27 cellular contexts compared by ENCODE assay signal in the genomic region with DNA sequence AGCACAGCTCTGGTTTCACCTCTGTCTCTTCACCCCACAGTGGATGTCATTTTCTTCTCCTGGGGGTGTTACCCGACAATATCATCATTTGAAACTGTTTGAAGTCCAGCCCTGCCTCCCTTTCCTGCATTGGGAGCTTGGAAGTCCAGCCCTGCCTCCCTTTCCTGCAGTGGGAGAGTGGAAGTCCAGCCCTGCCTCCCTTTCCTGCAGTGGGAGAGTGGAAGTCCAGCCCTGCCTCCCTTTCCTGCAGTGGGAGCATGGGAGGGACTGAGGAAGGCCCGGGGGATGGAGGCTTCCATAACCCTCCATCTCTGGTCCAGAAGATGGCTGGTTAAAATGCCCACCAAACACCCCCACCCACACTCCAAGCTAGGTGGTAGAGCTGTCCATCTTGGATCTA. TPM values are rescaled to one million over a fixed set of nuclear protein-coding genes. Genes with fewer than 3 reads are reported as not detected.
"Had no signal": no experiment of that assay in that cellular context is flagged by ENCODE, and none has a peak within 500 bp of the region (broad histone marks: within the 10 kb centered on the region; RNA-seq: fewer than 3 reads in every experiment).

No MANE protein-coding gene starts in this region.

- H3K4me1 ChIP-seq: esophagus muscularis mucosa, foreskin keratinocyte, gastroesophageal sphincter, tibial nerve, vagina had no signal

- H3K27ac Mint-ChIP-seq: naive thymus-derived CD8-positive, alpha-beta T cell; progenitor cell of endocrine pancreas; stimulated activated effector memory CD8-positive, alpha-beta T cell treated with anti-CD3 and anti-CD28 coated beads, Interleukin-12 subunit alpha, Interleukin-12 subunit beta, amount 100 ng/mL, for 72 hours; stimulated activated naive CD8-positive, alpha-beta T cell treated with anti-CD3 and anti-CD28 coated beads, Interleukin-15, Interleukin-2, amounts not matched to agents 100 ng/mL and 50 ng/mL, for 24 hours had no signal

- DNase-seq: effector memory CD4-positive, alpha-beta T cell; foreskin keratinocyte; heart left ventricle; kidney; mesendoderm; midbrain; naive thymus-derived CD8-positive, alpha-beta T cell; stimulated activated CD4-positive, alpha-beta T cell treated with anti-CD3 and anti-CD28 coated beads, Interleukin-2, amount 100 ng/mL, for 24 hours; stimulated activated CD4-positive, alpha-beta T cell treated with anti-CD3 and anti-CD28 coated beads, Interleukin-4, amount 100 ng/mL, for 24 hours; upper lobe of right lung had no signal

- H3K27me3 ChIP-seq: esophagus muscularis mucosa, foreskin keratinocyte, gastroesophageal sphincter, heart left ventricle, hepatocyte, neutrophil, tibial nerve, upper lobe of right lung, vagina had no signal

- H3K9me3 ChIP-seq: esophagus muscularis mucosa, gastroesophageal sphincter, heart left ventricle, neutrophil, thoracic aorta, tibial nerve, upper lobe of right lung, vagina had no signal

- H3K36me3 Mint-ChIP-seq: naive thymus-derived CD8-positive, alpha-beta T cell; stimulated activated effector memory CD8-positive, alpha-beta T cell treated with anti-CD3 and anti-CD28 coated beads, Interleukin-12 subunit alpha, Interleukin-12 subunit beta, amount 100 ng/mL, for 72 hours had no signal

- H3K27me3 Mint-ChIP-seq: progenitor cell of endocrine pancreas; stimulated activated naive CD8-positive, alpha-beta T cell treated with anti-CD3 and anti-CD28 coated beads, Interleukin-15, Interleukin-2, amounts not matched to agents 100 ng/mL and 50 ng/mL, for 24 hours had no signal

- ATAC-seq: left lobe of liver; naive thymus-derived CD8-positive, alpha-beta T cell had no signal

- H3K36me3 ChIP-seq: thoracic aorta, vagina had no signal

- H3K9me3 Mint-ChIP-seq: naive thymus-derived CD8-positive, alpha-beta T cell; stimulated activated effector memory CD8-positive, alpha-beta T cell treated with anti-CD3 and anti-CD28 coated beads, Interleukin-12 subunit alpha, Interleukin-12 subunit beta, amount 100 ng/mL, for 72 hours; stimulated activated naive CD8-positive, alpha-beta T cell treated with anti-CD3 and anti-CD28 coated beads, Interleukin-15, Interleukin-2, amounts not matched to agents 100 ng/mL and 50 ng/mL, for 24 hours had no signal

- H3K4me3 Mint-ChIP-seq: naive thymus-derived CD8-positive, alpha-beta T cell; stimulated activated effector memory CD8-positive, alpha-beta T cell treated with anti-CD3 and anti-CD28 coated beads, Interleukin-12 subunit alpha, Interleukin-12 subunit beta, amount 100 ng/mL, for 72 hours; stimulated activated naive CD8-positive, alpha-beta T cell treated with anti-CD3 and anti-CD28 coated beads, Interleukin-15, Interleukin-2, amounts not matched to agents 100 ng/mL and 50 ng/mL, for 24 hours had no signal

- H3K27ac ChIP-seq: esophagus muscularis mucosa, foreskin keratinocyte, gastroesophageal sphincter, hepatocyte, parathyroid adenoma, thoracic aorta, tibial nerve, upper lobe of right lung, vagina had no signal

- H3K4me3 ChIP-seq: esophagus muscularis mucosa, gastroesophageal sphincter, heart left ventricle, hepatocyte, smooth muscle cell, thoracic aorta, tibial nerve, upper lobe of right lung, vagina had no signal

RNA-seq across cellular contexts. Expression of gene SYK, which starts 59.8 kb away (rescaled TPM):
- total RNA-seq: endothelial cell of umbilical vein, fibroblast of lung, lung microvascular endothelial cell had no signal
- polyA plus RNA-seq: endothelial cell of umbilical vein, fibroblast of lung, neural cell, smooth muscle cell had no signal
